ENCODE assay signal across 8 cellular contexts in the genomic region with DNA sequence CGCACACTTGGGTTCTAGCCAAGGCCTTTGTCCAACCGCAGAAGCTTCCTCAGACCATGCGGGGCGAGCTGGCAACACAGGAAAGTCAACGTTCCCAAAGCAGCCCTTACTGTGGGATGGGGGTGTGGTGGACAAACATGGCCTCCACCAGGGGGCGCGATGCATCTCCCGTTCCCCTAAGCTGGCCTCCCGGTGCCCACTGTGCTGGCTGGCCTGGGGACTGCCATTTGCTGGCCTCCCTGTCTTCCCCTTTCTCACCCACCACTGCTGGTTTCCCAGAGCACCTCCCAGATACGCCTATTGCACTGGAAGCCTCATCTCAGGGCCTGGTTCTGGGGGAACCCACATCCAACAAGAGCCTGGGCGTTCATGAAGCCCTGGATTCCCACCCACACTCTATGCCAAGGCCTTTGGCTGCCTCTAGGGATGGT.
DNase-seq lines count a peak whose midpoint lies in the region; ATAC-seq and TF ChIP-seq lines count a peak whose summit lies in the region.

No MANE protein-coding gene starts in this region.

- no peaks in the 10 kb centered on the region for H3K36me3 ChIP-seq in PC-9 (ENCODE audit: low read depth)
- H3K36me3 ChIP-seq in upper lobe of right lung, result no peaks in the 10 kb centered on the region

- H3K4me1 ChIP-seq in PC-9 (replicated peaks; ENCODE audit: insufficient read depth) (no peaks in the 10 kb centered on the region), upper lobe of right lung (no peaks in the 10 kb centered on the region)

- H3K9me2 ChIP-seq in PC-9 (ENCODE audit: insufficient read depth), result no peaks in the 10 kb centered on the region

- H3K4me3 ChIP-seq in PC-9, result no peak overlapping the region
- no peak overlapping the region for H3K4me3 ChIP-seq in astrocyte of the cerebellum (ENCODE audit: low read depth, low read length)
- no peak overlapping the region for H3K4me3 ChIP-seq in upper lobe of right lung

- peak; percentile 59 for DNase-seq in NCI-H82 (lab: John Stamatoyannopoulos, UW)
- DNase-seq in NCI-H82 treated with DMSO at 0.1 percent for 48 hours (lab: John Stamatoyannopoulos, UW; ENCODE audit: unreplicated experiment), result no peak
- DNase-seq in PC-9, result peak in 1 of 2 experiments; percentile 18
- DNase-seq in astrocyte of the cerebellum (ENCODE audit: low read depth), result peak; percentile 15
- no peak for DNase-seq in left lobe of liver (ENCODE audit: low spot score)
- DNase-seq in upper lobe of right lung, result peak; percentile 66

- H3K27ac ChIP-seq in PC-9, result no peak overlapping the region
- no peak overlapping the region for H3K27ac ChIP-seq in upper lobe of right lung

- intact Hi-C loops in PC-9 (cut with micrococcal nuclease; ENCODE audit: unreplicated experiment) (no loop called here), upper lobe of right lung (cut with DNase I) (no loop called here)

- no peaks in the 10 kb centered on the region for H3F3A ChIP-seq in PC-9 (ENCODE audit: insufficient read depth, low read depth)

- no peaks in the 10 kb centered on the region for H3K79me2 ChIP-seq in PC-9 (ENCODE audit: low read depth)

- POLR2A ChIA-PET in PC-9 (lab: Charles Lee; ENCODE audit: unreplicated experiment), result no interaction called here

- BruUV-seq in PC-9 (replicated peaks; lab: Mats Ljungman, UMichigan), result no TSS peak

- H4K20me1 ChIP-seq in PC-9 (ENCODE audit: insufficient read depth), result no peaks in the 10 kb centered on the region

- no peak overlapping the region for H2AFZ ChIP-seq in PC-9

- TF ChIP-seq CTCF in PC-9 (conservative IDR thresholded peaks at IDR 0.05), result peak; percentile 55
- TF ChIP-seq CTCF in astrocyte of the cerebellum (IDR thresholded peaks at IDR 0.05; ENCODE audit: low read depth, low read length, missing control alignments), result peak; percentile 59
- TF ChIP-seq CTCF in upper lobe of right lung (IDR thresholded peaks at IDR 0.05), result peak; percentile 63

- H3K27me3 ChIP-seq in PC-9 (ENCODE audit: insufficient read depth, low read depth), result peaks cover 89% of the 10 kb centered on the region
- peaks cover 31% of the 10 kb centered on the region for H3K27me3 ChIP-seq in upper lobe of right lung

- H3K9me3 ChIP-seq in PC-9 (ENCODE audit: insufficient read depth, low read depth) (no peaks in the 10 kb centered on the region), upper lobe of right lung (no peaks in the 10 kb centered on the region)

- peak; percentile 24 for ATAC-seq in left lobe of liver
- ATAC-seq in upper lobe of right lung, result peak; percentile 63
- ATAC-seq in HG02981 (IDR thresholded peaks at IDR 0.05; ENCODE audit: unreplicated experiment), result no peak
- ATAC-seq in GM19324 (IDR thresholded peaks at IDR 0.05; ENCODE audit: low FRiP score, unreplicated experiment), result no peak

- no peak overlapping the region for H3K4me2 ChIP-seq in PC-9

- in situ Hi-C loops in astrocyte of the cerebellum (cut with HindIII; ENCODE audit: low sequenced_read_pairs), result no loop called here

- CTCF ChIA-PET in PC-9 (lab: Charles Lee), result no interaction called here

Comparison
In these comparisons a context has a peak if more than half of its experiments do, and no peak if none do; other contexts are left out.
1. DNase-seq: peak in NCI-H82 (single experiment), astrocyte of the cerebellum (single experiment) and upper lobe of right lung (single experiment); none in NCI-H82 treated with DMSO at 0.1 percent for 48 hours (single experiment) and left lobe of liver (single experiment).
2. ATAC-seq: peak in left lobe of liver (single experiment) and upper lobe of right lung (single experiment); none in HG02981 (single experiment) and GM19324 (single experiment).
3. Peak in every context shown above with its lines, with median percentiles within 50 percentile points of each other: CTCF ChIP-seq.